Comparison of ENCODE assay signal across 28 cellular contexts in the genomic region with DNA sequence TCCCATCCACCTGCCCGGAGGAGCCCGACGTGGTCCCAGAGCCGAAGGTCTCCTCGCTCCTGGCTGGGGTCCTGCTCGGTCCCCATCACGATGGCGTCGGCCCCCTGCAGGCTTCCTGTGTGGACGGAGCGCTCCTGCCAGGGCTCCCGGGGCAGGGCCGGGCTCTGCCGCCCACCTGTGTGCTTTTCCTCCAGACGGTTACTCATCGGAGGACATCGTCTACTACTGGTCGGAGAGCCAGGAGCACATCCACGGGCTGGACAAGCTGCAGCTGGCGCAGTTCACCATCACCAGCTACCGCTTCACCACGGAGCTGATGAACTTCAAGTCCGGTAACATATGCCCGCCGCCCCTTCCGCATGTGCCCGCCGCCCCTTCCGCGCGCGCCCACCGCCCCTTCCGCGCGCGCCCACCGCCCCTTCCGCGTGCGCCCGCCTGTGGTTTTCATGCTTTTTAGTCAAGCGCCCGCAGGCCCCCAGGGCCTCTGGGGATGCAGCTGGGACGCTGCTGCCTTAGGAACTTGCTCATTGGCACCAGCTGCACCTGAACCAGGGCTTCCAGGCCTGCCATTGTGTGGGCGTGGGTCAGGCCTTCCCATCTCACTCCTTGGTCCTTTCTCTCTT. TPM values are rescaled to one million over a fixed set of nuclear protein-coding genes. Genes with fewer than 3 reads are reported as not detected.
"Had no signal": no experiment of that assay in that cellular context is flagged by ENCODE, and none has a peak within 500 bp of the region (broad histone marks: within the 10 kb centered on the region; RNA-seq: fewer than 3 reads in every experiment).

No MANE protein-coding gene starts in this region.

- H3K4me3 ChIP-seq: Peyer's patch, SJCRH30 had no signal

- H3K4me3 Mint-ChIP-seq: activated CD4-positive, alpha-beta T cell treated with anti-CD3 and anti-CD28 coated beads for 36 hours; activated CD8-positive, alpha-beta T cell treated with anti-CD3 and anti-CD28 coated beads for 36 hours; activated naive CD4-positive, alpha-beta T cell treated with anti-CD3 and anti-CD28 coated beads, Interleukin-2, amount 10 ng/mL, durations not matched to agents 7 days and 5 days; activated naive CD8-positive, alpha-beta T cell treated with anti-CD3 and anti-CD28 coated beads for 36 hours; activated T-cell treated with anti-CD3 and anti-CD28 coated beads, Interleukin-2, amount 50 U/mL, for 72 hours had no signal

- H3K4me1 Mint-ChIP-seq: activated naive CD8-positive, alpha-beta T cell treated with anti-CD3 and anti-CD28 coated beads for 36 hours had no signal

- H3K27ac ChIP-seq: Peyer's patch, RWPE1, SJCRH30, VCaP had no signal

- H3K9me3 ChIP-seq: Peyer's patch, SJCRH30, SK-N-SH had no signal

- H3K36me3 Mint-ChIP-seq: activated naive CD4-positive, alpha-beta T cell treated with anti-CD3 and anti-CD28 coated beads, Interleukin-2, amount 10 ng/mL, durations not matched to agents 7 days and 5 days; activated naive CD8-positive, alpha-beta T cell treated with anti-CD3 and anti-CD28 coated beads for 36 hours had no signal

- H3K36me3 ChIP-seq: Peyer's patch, SJCRH30 had no signal

- H3K9me3 Mint-ChIP-seq: activated CD8-positive, alpha-beta T cell treated with anti-CD3 and anti-CD28 coated beads for 36 hours; activated naive CD4-positive, alpha-beta T cell treated with anti-CD3 and anti-CD28 coated beads, Interleukin-2, amount 10 ng/mL, durations not matched to agents 7 days and 5 days; activated naive CD8-positive, alpha-beta T cell treated with anti-CD3 and anti-CD28 coated beads for 36 hours; activated T-cell treated with anti-CD3 and anti-CD28 coated beads, Interleukin-2, amount 50 U/mL, for 72 hours; activated T-helper 2 cell treated with anti-CD3 and anti-CD28 coated beads, Interferon-gamma antibody, Interleukin-2, Interleukin-4, amounts not matched to agents 10 μg/mL and 5 μg/mL and 100 μg/mL, durations not matched to agents 14 hours and 24 hours and 36 hours had no signal

- H3K4me2 ChIP-seq: SK-N-SH had no signal

- H3K27me3 ChIP-seq: Peyer's patch had no signal

- H3K27ac Mint-ChIP-seq: activated CD4-positive, alpha-beta T cell treated with anti-CD3 and anti-CD28 coated beads for 36 hours; activated CD8-positive, alpha-beta T cell treated with anti-CD3 and anti-CD28 coated beads for 36 hours; activated naive CD4-positive, alpha-beta T cell treated with anti-CD3 and anti-CD28 coated beads, Interleukin-2, amount 10 ng/mL, durations not matched to agents 7 days and 5 days; activated naive CD8-positive, alpha-beta T cell treated with anti-CD3 and anti-CD28 coated beads for 36 hours; activated T-cell treated with anti-CD3 and anti-CD28 coated beads, Interleukin-2, amount 50 U/mL, for 72 hours; activated T-helper 2 cell treated with anti-CD3 and anti-CD28 coated beads, Interferon-gamma antibody, Interleukin-2, Interleukin-4, amounts not matched to agents 10 μg/mL and 5 μg/mL and 100 μg/mL, durations not matched to agents 14 hours and 24 hours and 36 hours had no signal

- ATAC-seq: activated CD4-positive, alpha-beta T cell treated with anti-CD3 and anti-CD28 coated beads for 36 hours; activated CD8-positive, alpha-beta T cell treated with anti-CD3 and anti-CD28 coated beads for 36 hours; activated T-cell treated with anti-CD3 and anti-CD28 coated beads, Interleukin-2, amount 50 U/mL, for 72 hours had no signal

- DNase-seq: activated CD4-positive, alpha-beta T cell treated with anti-CD3 and anti-CD28 coated beads for 36 hours; activated CD8-positive, alpha-beta memory T cell treated with anti-CD3 and anti-CD28 coated beads, Interleukin-2, amount 50 U/mL, for 4 hours; activated CD8-positive, alpha-beta T cell treated with anti-CD3 and anti-CD28 coated beads for 36 hours; activated gamma-delta T cell treated with Interleukin-2 at 50 U/mL for 16 hours; activated naive CD4-positive, alpha-beta T cell treated with anti-CD3 and anti-CD28 coated beads, Interleukin-2, amount 10 ng/mL, durations not matched to agents 7 days and 5 days; activated naive CD8-positive, alpha-beta T cell treated with anti-CD3 and anti-CD28 coated beads for 36 hours; activated T-cell treated with anti-CD3 and anti-CD28 coated beads, Interleukin-2, amount 50 U/mL, for 72 hours; anterior cingulate cortex; Kasumi-1; NCI-H1092 treated with DMSO at 0.1 percent for 48 hours; NCI-H1417 treated with DMSO at 0.1 percent for 48 hours; NCI-H1694; NCI-H2029 treated with DMSO at 0.1 percent for 48 hours; NCI-H345; NCI-H510A; NCI-H526 treated with DMSO at 0.1 percent for 48 hours; NCI-H82; NK-92 treated with Interleukin-12 subunit alpha and Interleukin-12 subunit beta, amount 100 ng/mL, for 24 hours; Peyer's patch; Right ventricle myocardium superior; SJCRH30; SK-N-SH; T-helper 1 cell had no signal

- H3K9ac ChIP-seq: SK-N-SH had no signal

RNA-seq across cellular contexts. Expression of gene GABRD, which starts 8.9 kb away (rescaled TPM):
- total RNA-seq: activated CD4-positive, alpha-beta T cell treated with anti-CD3 and anti-CD28 coated beads for 36 hours; activated CD8-positive, alpha-beta T cell treated with anti-CD3 and anti-CD28 coated beads for 36 hours; activated naive CD8-positive, alpha-beta T cell treated with anti-CD3 and anti-CD28 coated beads for 36 hours; activated T-cell treated with anti-CD3 and anti-CD28 coated beads, Interleukin-2, amount 50 U/mL, for 72 hours; activated T-helper 2 cell treated with anti-CD3 and anti-CD28 coated beads, Interferon-gamma antibody, Interleukin-2, Interleukin-4, amounts not matched to agents 10 μg/mL and 5 μg/mL and 100 μg/mL, durations not matched to agents 14 hours and 24 hours and 36 hours; Peyer's patch; SJCRH30; T-helper 2 cell treated with Interferon-gamma antibody and Interleukin-4, amounts not matched to agents 100 ng/mL and 5 ng/mL, for 36 hours had no signal

RNA-seq across cellular contexts. Expression of gene CFAP74, which starts 24.5 kb away (rescaled TPM):
- total RNA-seq: activated T-cell treated with anti-CD3 and anti-CD28 coated beads, Interleukin-2, amount 50 U/mL, for 72 hours; activated T-helper 2 cell treated with anti-CD3 and anti-CD28 coated beads, Interferon-gamma antibody, Interleukin-2, Interleukin-4, amounts not matched to agents 10 μg/mL and 5 μg/mL and 100 μg/mL, durations not matched to agents 14 hours and 24 hours and 36 hours; cardiac septum; Right ventricle myocardium superior; SJCRH30; T-helper 2 cell treated with Interferon-gamma antibody and Interleukin-4, amounts not matched to agents 100 ng/mL and 5 ng/mL, for 36 hours had no signal
- polyA plus RNA-seq: SK-N-SH had no signal
